Comparison of ENCODE assay signal across 24 cellular contexts in the genomic region with DNA sequence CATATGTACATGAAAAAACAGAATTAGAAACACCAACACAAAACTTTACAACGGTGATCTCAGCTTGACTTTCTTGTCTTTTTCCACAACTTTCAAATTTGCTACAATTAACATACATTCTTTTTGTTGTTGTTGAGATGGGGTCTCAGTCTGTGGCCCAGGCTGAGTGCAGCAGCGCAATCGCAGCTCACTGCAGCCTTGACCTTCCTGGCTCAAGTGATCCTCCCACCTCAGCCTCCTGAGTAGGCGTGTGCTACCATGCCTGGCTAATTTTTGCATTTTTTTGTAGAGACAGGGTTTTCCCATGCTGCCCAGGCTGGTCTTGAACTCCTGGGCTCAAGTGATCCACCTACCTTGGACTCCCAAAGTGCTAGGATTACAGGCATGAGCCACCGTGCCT.
DNase-seq lines count a peak whose midpoint lies in the region; ATAC-seq and TF ChIP-seq lines count a peak whose summit lies in the region.
"Had no signal": no experiment of that assay in that cellular context is flagged by ENCODE, and none has a peak within 500 bp of the region (broad histone marks: within the 10 kb centered on the region; RNA-seq: fewer than 3 reads in every experiment).

No MANE protein-coding gene starts in this region.

- TF ChIP-seq CTCF in left ventricle myocardium inferior (IDR thresholded peaks at IDR 0.05; ENCODE audit: borderline replicate concordance) (no peak), body of pancreas (IDR thresholded peaks at IDR 0.05) (no peak), right lobe of liver (IDR thresholded peaks at IDR 0.05) (no peak), thyroid gland (IDR thresholded peaks at IDR 0.05) (no peak), glutamatergic neuron (IDR thresholded peaks at IDR 0.05; ENCODE audit: partially characterized antibody, unreplicated experiment) (no peak)

- H3K4me1 ChIP-seq in left ventricle myocardium inferior = peaks cover 40% of the 10 kb centered on the region
- H3K4me1 ChIP-seq in body of pancreas = peaks cover 19% of the 10 kb centered on the region
- H3K4me1 ChIP-seq in right lobe of liver = peaks cover 0 to 18% (median 8%) of the 10 kb centered on the region in 4 donors
- peaks cover 0 to 21% of the 10 kb centered on the region in 2 donors for H3K4me1 ChIP-seq in thyroid gland
- H3K4me1 ChIP-seq: Caco-2, HAP-1 had no signal

- peaks cover 3% of the 10 kb centered on the region for H3K27me3 Mint-ChIP-seq in glutamatergic neuron (ENCODE audit: unreplicated experiment)

- peak overlapping the region; percentile 89 for H3K27ac ChIP-seq in left ventricle myocardium inferior (replicated peaks)
- H3K27ac ChIP-seq in body of pancreas = peak overlapping the region in 2 of 4 donors; percentile 1 to 19
- H3K27ac ChIP-seq in right lobe of liver = peak overlapping the region in 2 of 3 donors; percentile 24 to 63
- peak overlapping the region in 2 of 3 donors; percentile 20 to 45 for H3K27ac ChIP-seq in thyroid gland
- H3K27ac ChIP-seq: BLaER1 treated with 17β-estradiol and CSF1 and Interleukin-3, amounts not matched to agents 10 nM and 100 nM; GM23248; HL-60; PC-9 had no signal

- H3K4me1 Mint-ChIP-seq in glutamatergic neuron (ENCODE audit: low read depth, unreplicated experiment) = no peaks in the 10 kb centered on the region

- intact Hi-C loops in left ventricle myocardium inferior (cut with micrococcal nuclease) (no loop called here), Right ventricle myocardium inferior (cut with DNase I) (loop anchor here (5.0 kb wide), 3 partner anchors 43 to 83 kb away; partner anchors contain the start of gene TPM1), body of pancreas (cut with DNase I) (no loop called here), right lobe of liver (cut with DNase I) (no loop called here), thyroid gland (cut with DNase I) (no loop called here)

- no peaks in the 10 kb centered on the region for H3K9me3 Mint-ChIP-seq in glutamatergic neuron (ENCODE audit: unreplicated experiment)
- H3K9me3 Mint-ChIP-seq: CD8-positive, alpha-beta T cell; HFFc6 had no signal

- H3K9me3 ChIP-seq in left ventricle myocardium inferior (replicated peaks) (no peaks in the 10 kb centered on the region), body of pancreas (no peaks in the 10 kb centered on the region), right lobe of liver (no peaks in the 10 kb centered on the region), thyroid gland (no peaks in the 10 kb centered on the region)
- H3K9me3 ChIP-seq: BLaER1 treated with 17β-estradiol and CSF1 and Interleukin-3, amounts not matched to agents 10 nM and 100 nM; Caco-2; HAP-1 had no signal

- H3K27ac Mint-ChIP-seq in glutamatergic neuron (ENCODE audit: unreplicated experiment) = no peak overlapping the region
- H3K27ac Mint-ChIP-seq: CD8-positive, alpha-beta T cell; HFFc6 had no signal

- DNase-seq in left ventricle myocardium inferior (no peak), Right ventricle myocardium inferior (ENCODE audit: missing footprints) (no peak), body of pancreas (no peak), right lobe of liver (no peak), thyroid gland (no peak), NCI-H1694 (lab: John Stamatoyannopoulos, UW) (no peak), glutamatergic neuron (no peak), amniotic stem cell (lab: John Stamatoyannopoulos, UW) (no peak)
- DNase-seq: AML-193; Caco-2; CD8-positive, alpha-beta T cell; HFFc6; NCI-H1048; NCI-H2081; NCI-H2227 treated with DMSO at 0.1 percent for 48 hours; NCI-H526 treated with DMSO at 0.1 percent for 48 hours; PC-9; RPMI8226; SHP77 treated with DMSO at 0.1 percent for 48 hours had no signal

- H3K36me3 ChIP-seq in left ventricle myocardium inferior (no peaks in the 10 kb centered on the region), body of pancreas (replicated peaks in 1 of 2; ENCODE audit: insufficient read depth in 1 of 2, low read depth in 2 of 2) (no peaks in the 10 kb centered on the region), right lobe of liver (no peaks in the 10 kb centered on the region), thyroid gland (no peaks in the 10 kb centered on the region)
- H3K36me3 ChIP-seq: BLaER1 treated with 17β-estradiol and CSF1 and Interleukin-3, amounts not matched to agents 10 nM and 100 nM; HAP-1 had no signal

- ATAC-seq in Right ventricle myocardium inferior (no peak), body of pancreas (peak; percentile 11), right lobe of liver (peak in 1 of 4 donors; percentile 19)
- ATAC-seq: CD8-positive, alpha-beta T cell; GM12878 had no signal

- H3K27me3 ChIP-seq in left ventricle myocardium inferior (ENCODE audit: low read depth) (no peaks in the 10 kb centered on the region), body of pancreas (no peaks in the 10 kb centered on the region), right lobe of liver (no peaks in the 10 kb centered on the region), thyroid gland (no peaks in the 10 kb centered on the region)
- H3K27me3 ChIP-seq: BLaER1 treated with 17β-estradiol and CSF1 and Interleukin-3, amounts not matched to agents 10 nM and 100 nM had no signal

- TF ChIP-seq POLR2A in body of pancreas (IDR thresholded peaks at IDR 0.05) (no peak), right lobe of liver (IDR thresholded peaks at IDR 0.05) (no peak), thyroid gland (IDR thresholded peaks at IDR 0.05) (no peak)

- 61 to 71% methylated on average over 5 of the region's 5 CpGs for WGBS in body of pancreas, 2 donors
- WGBS in right lobe of liver (ENCODE audit: insufficient coverage, low coverage, low lambda C conversion rate, missing lambda C conversion rate) = 45% methylated on average over 5 of the region's 5 CpGs
- 90 to 93% methylated on average over 5 of the region's 5 CpGs for WGBS in thyroid gland, 2 donors

- H3K4me3 Mint-ChIP-seq in glutamatergic neuron (ENCODE audit: unreplicated experiment) = no peak overlapping the region
- H3K4me3 Mint-ChIP-seq: CD8-positive, alpha-beta T cell; HFFc6 had no signal

- H3K4me3 ChIP-seq in left ventricle myocardium inferior (no peak overlapping the region), body of pancreas (no peak overlapping the region), right lobe of liver (no peak overlapping the region), thyroid gland (replicated peaks in 1 of 3) (no peak overlapping the region)
- H3K4me3 ChIP-seq: BLaER1 treated with 17β-estradiol and CSF1 and Interleukin-3, amounts not matched to agents 10 nM and 100 nM; GM12878; GM23248; HAP-1; PC-9 had no signal

- H3K36me3 Mint-ChIP-seq in glutamatergic neuron (ENCODE audit: unreplicated experiment) = no peaks in the 10 kb centered on the region
- H3K36me3 Mint-ChIP-seq: CD8-positive, alpha-beta T cell had no signal
